In the genomic region with DNA sequence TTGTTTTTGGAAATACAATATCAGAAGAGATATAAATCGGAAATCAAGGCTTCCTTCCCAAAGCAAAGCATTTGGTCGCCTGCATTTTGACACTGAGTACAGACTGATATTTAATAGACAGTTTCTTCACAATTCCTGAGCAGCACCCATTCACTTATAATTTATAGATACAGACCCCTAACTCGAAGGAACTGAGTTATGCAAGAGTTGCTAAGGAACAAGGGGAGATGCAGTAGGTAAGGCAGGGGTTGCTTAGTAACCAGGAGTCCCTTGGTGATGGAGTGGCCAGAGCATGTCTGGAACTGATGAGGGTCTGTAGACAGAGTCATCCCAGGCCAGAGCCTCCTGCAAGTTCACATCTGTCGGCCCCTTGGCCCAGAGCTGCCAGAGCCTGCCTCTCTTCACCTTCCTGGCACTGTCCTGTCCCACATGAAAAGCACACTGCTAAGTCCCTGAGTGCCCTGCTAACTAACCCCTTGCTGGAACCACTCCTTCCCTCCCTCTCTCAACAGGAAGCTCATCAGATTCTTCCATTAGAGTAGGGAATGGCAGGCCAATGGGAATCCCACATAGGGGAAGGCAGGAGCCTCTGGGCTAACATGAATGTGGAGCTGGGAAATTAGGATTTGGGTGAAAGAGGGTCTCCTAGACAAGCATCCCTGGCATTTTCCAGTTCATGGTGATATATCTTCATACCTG, we compare ENCODE assay signal across 1 cellular context.
A peak's percentile ranks its signal among the peaks of the same experiment; 100 is the strongest.
TF ChIP-seq lines count a peak whose summit lies in the region.

No MANE protein-coding gene starts in this region.

TF ChIP-seq in HepG2, 621 proteins besides CTCF, POLR2A, EP300 and RAD21 (continues in another document):
- TF ChIP-seq SYNCRIP (IDR thresholded peaks at IDR 0.05; ENCODE audit: insufficient read depth, low read depth, low read length) (no peak), ZNF772 (CRISPR knock-in tag; IDR thresholded peaks at IDR 0.05) (peak; percentile 8; the same call in 1 of the 2 replicates), ZNF318 (CRISPR knock-in tag; IDR thresholded peaks at IDR 0.05) (0 out of 2 replicates have a peak, but pooled peaks have one; percentile 8), REST (IDR thresholded peaks at IDR 0.05; ENCODE audit: borderline replicate concordance in 1 of 2, low read depth in 1 of 2, low read length in 2 of 2) (no peak), ZNF547 (CRISPR knock-in tag; IDR thresholded peaks at IDR 0.05) (no peak), MIXL1 (CRISPR knock-in tag; IDR thresholded peaks at IDR 0.05) (0 out of 2 replicates have a peak, but pooled peaks have one; percentile 8), ZNF678 (CRISPR knock-in tag; IDR thresholded peaks at IDR 0.05) (peak; percentile 69; the same call in 1 of the 2 replicates), THAP7 (CRISPR knock-in tag; IDR thresholded peaks at IDR 0.05) (peak; percentile 94), DPF2 (CRISPR knock-in tag; IDR thresholded peaks at IDR 0.05; ENCODE audit: borderline replicate concordance, low read depth) (no peak; the same call in 1 of the 2 replicates), ZNF20 (CRISPR knock-in tag; IDR thresholded peaks at IDR 0.05) (no peak), GTF2F1 (IDR thresholded peaks at IDR 0.05; ENCODE audit: low read length) (no peak), ZNF30 (CRISPR knock-in tag; IDR thresholded peaks at IDR 0.05) (peak; percentile 79; the same call in 1 of the 2 replicates), ZNF414 (CRISPR knock-in tag; IDR thresholded peaks at IDR 0.05) (peak; percentile 73), ZNF230 (CRISPR knock-in tag; IDR thresholded peaks at IDR 0.05) (peak; percentile 70; the same call in 1 of the 2 replicates), ZSCAN29 (CRISPR knock-in tag; conservative IDR thresholded peaks at IDR 0.05) (0 out of 2 replicates have a peak, but pooled peaks have one; percentile 25), ZNF382 (CRISPR knock-in tag; IDR thresholded peaks at IDR 0.05; ENCODE audit: borderline replicate concordance) (no peak), GPN1 (CRISPR knock-in tag; IDR thresholded peaks at IDR 0.05; ENCODE audit: borderline replicate concordance) (peak; percentile 53; the same call in 1 of the 2 replicates), ELF1 (CRISPR knock-in tag; IDR thresholded peaks at IDR 0.05) (peak; percentile 46; the same call in 1 of the 2 replicates), ZNF34 (CRISPR knock-in tag; IDR thresholded peaks at IDR 0.05; ENCODE audit: borderline replicate concordance) (0 out of 2 replicates have a peak, but pooled peaks have one; percentile 47)
- TF ChIP-seq, protein P1, sequence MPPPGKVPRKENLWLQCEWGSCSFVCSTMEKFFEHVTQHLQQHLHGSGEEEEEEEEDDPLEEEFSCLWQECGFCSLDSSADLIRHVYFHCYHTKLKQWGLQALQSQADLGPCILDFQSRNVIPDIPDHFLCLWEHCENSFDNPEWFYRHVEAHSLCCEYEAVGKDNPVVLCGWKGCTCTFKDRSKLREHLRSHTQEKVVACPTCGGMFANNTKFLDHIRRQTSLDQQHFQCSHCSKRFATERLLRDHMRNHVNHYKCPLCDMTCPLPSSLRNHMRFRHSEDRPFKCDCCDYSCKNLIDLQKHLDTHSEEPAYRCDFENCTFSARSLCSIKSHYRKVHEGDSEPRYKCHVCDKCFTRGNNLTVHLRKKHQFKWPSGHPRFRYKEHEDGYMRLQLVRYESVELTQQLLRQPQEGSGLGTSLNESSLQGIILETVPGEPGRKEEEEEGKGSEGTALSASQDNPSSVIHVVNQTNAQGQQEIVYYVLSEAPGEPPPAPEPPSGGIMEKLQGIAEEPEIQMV (CRISPR knock-in tag; IDR thresholded peaks at IDR 0.05; ENCODE audit: low read depth) = 0 out of 2 replicates have a peak, but pooled peaks have one; percentile 20
- TF ChIP-seq, protein P2, sequence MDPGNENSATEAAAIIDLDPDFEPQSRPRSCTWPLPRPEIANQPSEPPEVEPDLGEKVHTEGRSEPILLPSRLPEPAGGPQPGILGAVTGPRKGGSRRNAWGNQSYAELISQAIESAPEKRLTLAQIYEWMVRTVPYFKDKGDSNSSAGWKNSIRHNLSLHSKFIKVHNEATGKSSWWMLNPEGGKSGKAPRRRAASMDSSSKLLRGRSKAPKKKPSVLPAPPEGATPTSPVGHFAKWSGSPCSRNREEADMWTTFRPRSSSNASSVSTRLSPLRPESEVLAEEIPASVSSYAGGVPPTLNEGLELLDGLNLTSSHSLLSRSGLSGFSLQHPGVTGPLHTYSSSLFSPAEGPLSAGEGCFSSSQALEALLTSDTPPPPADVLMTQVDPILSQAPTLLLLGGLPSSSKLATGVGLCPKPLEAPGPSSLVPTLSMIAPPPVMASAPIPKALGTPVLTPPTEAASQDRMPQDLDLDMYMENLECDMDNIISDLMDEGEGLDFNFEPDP (CRISPR knock-in tag; conservative IDR thresholded peaks at IDR 0.05) = peak; percentile 90; the same call in 1 of the 2 replicates
- TF ChIP-seq, protein P3, sequence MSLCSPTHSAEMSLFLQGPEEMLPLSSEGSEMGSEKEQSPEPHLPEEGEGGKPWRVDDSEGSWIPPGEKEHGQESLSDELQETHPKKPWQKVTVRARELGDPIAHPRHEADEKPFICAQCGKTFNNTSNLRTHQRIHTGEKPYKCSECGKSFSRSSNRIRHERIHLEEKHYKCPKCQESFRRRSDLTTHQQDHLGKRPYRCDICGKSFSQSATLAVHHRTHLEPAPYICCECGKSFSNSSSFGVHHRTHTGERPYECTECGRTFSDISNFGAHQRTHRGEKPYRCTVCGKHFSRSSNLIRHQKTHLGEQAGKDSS (CRISPR knock-in tag; IDR thresholded peaks at IDR 0.05; ENCODE audit: borderline replicate concordance, low read depth) = peak; percentile 17; the same call in 1 of the 2 replicates
- TF ChIP-seq, protein P4, sequence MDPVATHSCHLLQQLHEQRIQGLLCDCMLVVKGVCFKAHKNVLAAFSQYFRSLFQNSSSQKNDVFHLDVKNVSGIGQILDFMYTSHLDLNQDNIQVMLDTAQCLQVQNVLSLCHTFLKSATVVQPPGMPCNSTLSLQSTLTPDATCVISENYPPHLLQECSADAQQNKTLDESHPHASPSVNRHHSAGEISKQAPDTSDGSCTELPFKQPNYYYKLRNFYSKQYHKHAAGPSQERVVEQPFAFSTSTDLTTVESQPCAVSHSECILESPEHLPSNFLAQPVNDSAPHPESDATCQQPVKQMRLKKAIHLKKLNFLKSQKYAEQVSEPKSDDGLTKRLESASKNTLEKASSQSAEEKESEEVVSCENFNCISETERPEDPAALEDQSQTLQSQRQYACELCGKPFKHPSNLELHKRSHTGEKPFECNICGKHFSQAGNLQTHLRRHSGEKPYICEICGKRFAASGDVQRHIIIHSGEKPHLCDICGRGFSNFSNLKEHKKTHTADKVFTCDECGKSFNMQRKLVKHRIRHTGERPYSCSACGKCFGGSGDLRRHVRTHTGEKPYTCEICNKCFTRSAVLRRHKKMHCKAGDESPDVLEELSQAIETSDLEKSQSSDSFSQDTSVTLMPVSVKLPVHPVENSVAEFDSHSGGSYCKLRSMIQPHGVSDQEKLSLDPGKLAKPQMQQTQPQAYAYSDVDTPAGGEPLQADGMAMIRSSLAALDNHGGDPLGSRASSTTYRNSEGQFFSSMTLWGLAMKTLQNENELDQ (CRISPR knock-in tag; IDR thresholded peaks at IDR 0.05; ENCODE audit: borderline replicate concordance) = 0 out of 2 replicates have a peak, but pooled peaks have one; percentile 24
- TF ChIP-seq, protein P5, sequence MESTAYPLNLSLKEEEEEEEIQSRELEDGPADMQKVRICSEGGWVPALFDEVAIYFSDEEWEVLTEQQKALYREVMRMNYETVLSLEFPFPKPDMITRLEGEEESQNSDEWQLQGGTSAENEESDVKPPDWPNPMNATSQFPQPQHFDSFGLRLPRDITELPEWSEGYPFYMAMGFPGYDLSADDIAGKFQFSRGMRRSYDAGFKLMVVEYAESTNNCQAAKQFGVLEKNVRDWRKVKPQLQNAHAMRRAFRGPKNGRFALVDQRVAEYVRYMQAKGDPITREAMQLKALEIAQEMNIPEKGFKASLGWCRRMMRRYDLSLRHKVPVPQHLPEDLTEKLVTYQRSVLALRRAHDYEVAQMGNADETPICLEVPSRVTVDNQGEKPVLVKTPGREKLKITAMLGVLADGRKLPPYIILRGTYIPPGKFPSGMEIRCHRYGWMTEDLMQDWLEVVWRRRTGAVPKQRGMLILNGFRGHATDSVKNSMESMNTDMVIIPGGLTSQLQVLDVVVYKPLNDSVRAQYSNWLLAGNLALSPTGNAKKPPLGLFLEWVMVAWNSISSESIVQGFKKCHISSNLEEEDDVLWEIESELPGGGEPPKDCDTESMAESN (CRISPR knock-in tag; conservative IDR thresholded peaks at IDR 0.05) = no peak
